ENCODE assay signal across 13 cellular contexts in genomic region chr12:71642264-71642663, GRCh38. TPM values are rescaled to one million over a fixed set of nuclear protein-coding genes. Genes with fewer than 3 reads are reported as not detected.
A peak's percentile ranks its signal among the peaks of the same experiment; 100 is the strongest.
DNase-seq lines count a peak whose midpoint lies in the region; ATAC-seq, FAIRE-seq and TF ChIP-seq lines count a peak whose summit lies in the region.
"Had no signal": no experiment of that assay in that cellular context is flagged by ENCODE, and none has a peak within 500 bp of the region (broad histone marks: within the 10 kb centered on the region; RNA-seq: fewer than 3 reads in every experiment).

No MANE protein-coding gene starts in this region.

- FAIRE-seq in GM12892 (lab: Jason Lieb, UNC), result peak; percentile 50

- H3K9me3 Mint-ChIP-seq in effector memory CD8-positive, alpha-beta T cell, result no peaks in the 10 kb centered on the region

- DNase-seq in GM12892 (ENCODE audit: insufficient read length) (no peak), SK-N-DZ (ENCODE audit: low spot score) (no peak), AG08396 (ENCODE audit: low spot score) (no peak), amniotic stem cell (lab: John Stamatoyannopoulos, UW) (no peak), HCEC 1CT (no peak)
- DNase-seq in effector memory CD8-positive, alpha-beta T cell, result no peak
- DNase-seq: KBM-7, NCI-H146, NCI-H82, T-helper 9 cell had no signal

- H3K4me3 Mint-ChIP-seq in effector memory CD8-positive, alpha-beta T cell, result no peak overlapping the region

- no peak for TF ChIP-seq POLR2A in GM12892 (IDR thresholded peaks at IDR 0.05; ENCODE audit: low read depth, low read length)

- peak overlapping the region; percentile 79 to 85 for H3K27ac Mint-ChIP-seq in effector memory CD8-positive, alpha-beta T cell

- ATAC-seq in GM21529 (IDR thresholded peaks at IDR 0.05; ENCODE audit: unreplicated experiment), result peak; percentile 46
- peak; percentile 65 for ATAC-seq in HG03442 (IDR thresholded peaks at IDR 0.05; ENCODE audit: unreplicated experiment)
- ATAC-seq in effector memory CD8-positive, alpha-beta T cell (replicated peaks), result no peak
- ATAC-seq: Right ventricle myocardium inferior had no signal

- H3K4me1 Mint-ChIP-seq in effector memory CD8-positive, alpha-beta T cell (ENCODE audit: low read depth in 2 of 2), result peaks cover 4 to 22% of the 10 kb centered on the region in 2 donors

- peaks cover 90% of the 10 kb centered on the region for H3K36me3 Mint-ChIP-seq in effector memory CD8-positive, alpha-beta T cell (ENCODE audit: insufficient read depth)

- H3K27me3 Mint-ChIP-seq in effector memory CD8-positive, alpha-beta T cell, result no peaks in the 10 kb centered on the region

RNA-seq across cellular contexts. Expression of gene ZFC3H1, which starts 21.4 kb away (rescaled TPM):
- polyA plus RNA-seq in GM12892 (2012; ENCODE audit: missing spikeins), result 32.8 TPM
- 8.3 and 9.6 TPM in 2 replicates for polyA plus RNA-seq in SK-N-DZ (2014; cell fraction: cytosol; rRNA removed)
- 79.3 and 145 TPM in 2 replicates for polyA plus RNA-seq in SK-N-DZ (2014; cell fraction: nucleus; rRNA removed)

RNA-seq across cellular contexts. Expression of gene THAP2, which starts 21.8 kb away (rescaled TPM):
- polyA plus RNA-seq in GM12892 (2012; ENCODE audit: missing spikeins), result 5.7 TPM
- 9.8 and 10.6 TPM in 2 replicates for polyA plus RNA-seq in SK-N-DZ (2014; cell fraction: cytosol; rRNA removed)
- 16.2 and 21.8 TPM in 2 replicates for polyA plus RNA-seq in SK-N-DZ (2014; cell fraction: nucleus; rRNA removed)

RNA-seq across cellular contexts. Expression of gene TMEM19, which starts 43.6 kb away (rescaled TPM):
- polyA plus RNA-seq in GM12892 (2012; ENCODE audit: missing spikeins), result 17.4 TPM
- 10.1 and 18.6 TPM in 2 replicates for polyA plus RNA-seq in SK-N-DZ (2014; cell fraction: cytosol; rRNA removed)
- 4.8 and 5.3 TPM in 2 replicates for polyA plus RNA-seq in SK-N-DZ (2014; cell fraction: nucleus; rRNA removed)
